9 cellular contexts compared by ENCODE assay signal in genomic region chr17:78383725-78384471, GRCh38.
DNase-seq lines count a peak whose midpoint lies in the region; TF ChIP-seq lines count a peak whose summit lies in the region.
"Had no signal": no experiment of that assay in that cellular context is flagged by ENCODE, and none has a peak within 500 bp of the region (broad histone marks: within the 10 kb centered on the region; RNA-seq: fewer than 3 reads in every experiment).

No MANE protein-coding gene starts in this region.

- no peaks in the 10 kb centered on the region for H3K9me3 ChIP-seq in OCI-LY3 (ENCODE audit: insufficient read depth, low read length)

- H3K79me2 ChIP-seq in OCI-LY3 (ENCODE audit: low read length): peaks cover 93% of the 10 kb centered on the region

- DNase-seq in SIG-M5 treated with dmso at 0.1 percent for 504 hours (lab: John Stamatoyannopoulos, UW; ENCODE audit: unreplicated experiment) (peak; percentile 97), SIG-M5 (lab: John Stamatoyannopoulos, UW) (no peak), iris pigment epithelial cell (ENCODE audit: low read depth) (peak; percentile 100), NK-92 (lab: John Stamatoyannopoulos, UW; ENCODE audit: unreplicated experiment) (no peak), NCI-H146 treated with DMSO at 0.1 percent for 48 hours (lab: John Stamatoyannopoulos, UW; ENCODE audit: unreplicated experiment) (no peak)
- DNase-seq in stimulated activated CD4-positive, alpha-beta T cell treated with anti-CD3 and anti-CD28 coated beads, Interleukin-2, amount 100 ng/mL, for 24 hours: peak; percentile 71 to 74

- peak overlapping the region; percentile 89 for H3K4me2 ChIP-seq in OCI-LY3 (ENCODE audit: low read length)

- peaks cover 10% of the 10 kb centered on the region for H3K36me3 ChIP-seq in OCI-LY3 (replicated peaks; ENCODE audit: low read depth, low read length)

- TF ChIP-seq CTCF in OCI-LY3 (IDR thresholded peaks at IDR 0.05; ENCODE audit: low read depth, low read length): no peak

- H3K27me3 ChIP-seq in OCI-LY3 (ENCODE audit: low read depth, low read length): no peaks in the 10 kb centered on the region

- no peak overlapping the region for H2AFZ ChIP-seq in OCI-LY3 (ENCODE audit: low read depth, low read length)

- H3K27ac ChIP-seq in OCI-LY3 (ENCODE audit: low read length): peak overlapping the region; percentile 97
- H3K27ac ChIP-seq in angular gyrus (ENCODE audit: low read depth, low read length): peak overlapping the region; percentile 37
- H3K27ac ChIP-seq: 22Rv1 had no signal

- H3K4me3 ChIP-seq in OCI-LY3 (ENCODE audit: low read length): peak overlapping the region; percentile 100

- peak overlapping the region; percentile 87 for H3K9ac ChIP-seq in OCI-LY3 (ENCODE audit: low read length)

- peaks cover 87% of the 10 kb centered on the region for H3K4me1 ChIP-seq in OCI-LY3 (ENCODE audit: low read length)

- H4K20me1 ChIP-seq in OCI-LY3 (ENCODE audit: insufficient read depth, low read length): peaks cover 16% of the 10 kb centered on the region

Comparison
In these comparisons a context has a peak if more than half of its experiments do, and no peak if none do; other contexts are left out.
1. DNase-seq: peak in SIG-M5 treated with dmso at 0.1 percent for 504 hours (single experiment), iris pigment epithelial cell (single experiment) and stimulated activated CD4-positive, alpha-beta T cell treated with anti-CD3 and anti-CD28 coated beads, Interleukin-2, amount 100 ng/mL, for 24 hours (2 of 2); none in SIG-M5 (single experiment), NK-92 (single experiment) and NCI-H146 treated with DMSO at 0.1 percent for 48 hours (single experiment).